1 cellular context compared by ENCODE assay signal in genomic region chr12:123601602-123602489, GRCh38.
TF ChIP-seq lines count a peak whose summit lies in the region.

Gene DDX55 (plus strand): TSS chr12:123602099. CDS start chr12:123602149, 50 bp downstream.

TF ChIP-seq in SK-N-SH, 30 proteins besides CTCF, POLR2A, EP300 and RAD21 (continued from another document):
- TF ChIP-seq CHD2 (IDR thresholded peaks at IDR 0.05; ENCODE audit: low read length, partially characterized antibody) = peak; percentile 74
- TF ChIP-seq JUND (IDR thresholded peaks at IDR 0.05) = no peak
- TF ChIP-seq EZH2phosphoT487 (IDR thresholded peaks at IDR 0.05; ENCODE audit: borderline replicate concordance, low read depth) = no peak
- TF ChIP-seq USF1 (IDR thresholded peaks at IDR 0.05; ENCODE audit: borderline replicate concordance, low read depth) = peak; percentile 77
- peak; percentile 96 for TF ChIP-seq TAF1 (IDR thresholded peaks at IDR 0.05; ENCODE audit: borderline replicate concordance, low read depth, low read length)
- peak; percentile 39; the same call in 1 of the 2 replicates for TF ChIP-seq PBX3 (IDR thresholded peaks at IDR 0.05)
- no peak for TF ChIP-seq NRF1 (IDR thresholded peaks at IDR 0.05; ENCODE audit: low read depth, low read length)
- no peak; the same call in 1 of the 2 replicates for TF ChIP-seq FOXM1 (IDR thresholded peaks at IDR 0.05; ENCODE audit: low read depth)
- TF ChIP-seq ZBTB33 (IDR thresholded peaks at IDR 0.05; ENCODE audit: borderline replicate concordance, low read depth) = 0 out of 2 replicates have a peak, but pooled peaks have one; percentile 18
- no peak for TF ChIP-seq RFX5 (IDR thresholded peaks at IDR 0.05; ENCODE audit: low read length)
- TF ChIP-seq POLR2AphosphoS5 (IDR thresholded peaks at IDR 0.05; ENCODE audit: low read depth, low read length) = peak; percentile 86; the same call in 1 of the 2 replicates
- TF ChIP-seq TEAD4 (IDR thresholded peaks at IDR 0.05; ENCODE audit: borderline replicate concordance, insufficient read depth) = 0 out of 2 replicates have a peak, but pooled peaks have one; percentile 10
- TF ChIP-seq ELF1 (IDR thresholded peaks at IDR 0.05) = peak; percentile 89
- TF ChIP-seq NFIC (IDR thresholded peaks at IDR 0.05; ENCODE audit: borderline replicate concordance) = no peak
- TF ChIP-seq, protein P1, sequence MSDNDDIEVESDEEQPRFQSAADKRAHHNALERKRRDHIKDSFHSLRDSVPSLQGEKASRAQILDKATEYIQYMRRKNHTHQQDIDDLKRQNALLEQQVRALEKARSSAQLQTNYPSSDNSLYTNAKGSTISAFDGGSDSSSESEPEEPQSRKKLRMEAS (IDR thresholded peaks at IDR 0.05; ENCODE audit: low read depth) = peak; percentile 97
- peak; percentile 100 for TF ChIP-seq GABPA (IDR thresholded peaks at IDR 0.05; ENCODE audit: low read depth)
- TF ChIP-seq, protein P2, sequence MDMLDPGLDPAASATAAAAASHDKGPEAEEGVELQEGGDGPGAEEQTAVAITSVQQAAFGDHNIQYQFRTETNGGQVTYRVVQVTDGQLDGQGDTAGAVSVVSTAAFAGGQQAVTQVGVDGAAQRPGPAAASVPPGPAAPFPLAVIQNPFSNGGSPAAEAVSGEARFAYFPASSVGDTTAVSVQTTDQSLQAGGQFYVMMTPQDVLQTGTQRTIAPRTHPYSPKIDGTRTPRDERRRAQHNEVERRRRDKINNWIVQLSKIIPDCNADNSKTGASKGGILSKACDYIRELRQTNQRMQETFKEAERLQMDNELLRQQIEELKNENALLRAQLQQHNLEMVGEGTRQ (IDR thresholded peaks at IDR 0.05; ENCODE audit: borderline replicate concordance, low read depth, low read length) = no peak
TF ChIP-seq in SK-N-SH: peak in this region for 18.
